Comparison of ENCODE assay signal across 8 cellular contexts in the genomic region with DNA sequence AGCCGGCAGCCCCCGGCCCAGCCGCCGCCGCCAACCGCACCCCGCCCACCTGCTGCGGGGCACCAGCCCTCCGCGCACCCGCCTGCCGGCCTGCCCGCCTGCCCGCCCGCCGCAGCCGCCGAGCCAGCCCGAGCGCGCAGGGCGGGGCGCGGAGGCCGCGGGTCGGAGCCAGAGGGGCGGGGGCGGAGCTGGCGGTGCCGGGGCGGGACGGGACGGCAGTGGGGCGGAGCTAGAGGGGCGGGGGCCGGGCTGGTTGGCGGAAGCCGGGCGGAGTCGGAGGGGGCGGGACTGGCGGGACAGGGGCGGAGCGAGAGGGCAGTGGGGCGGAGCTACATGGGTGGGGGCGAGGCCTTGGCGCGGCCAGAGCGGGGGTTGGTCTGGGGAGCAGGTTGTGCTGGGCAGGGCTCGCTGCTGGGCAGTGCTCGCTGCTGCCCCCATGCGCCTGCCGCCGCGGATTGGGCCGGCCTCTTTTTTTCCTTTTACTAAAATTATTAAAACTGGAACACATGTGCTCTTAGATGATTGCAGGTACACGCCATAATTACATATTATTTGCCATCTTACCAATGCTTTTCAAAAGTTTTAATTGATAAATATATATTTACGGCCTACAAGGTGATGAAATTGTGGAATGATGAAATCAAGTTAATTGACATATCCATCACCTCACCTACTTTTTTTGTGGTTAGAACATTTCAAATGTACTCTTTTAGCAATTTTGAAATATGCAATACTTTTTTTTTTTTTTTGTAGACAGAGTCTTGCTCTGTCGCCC. TPM values are rescaled to one million over a fixed set of nuclear protein-coding genes. Genes with fewer than 3 reads are reported as not detected.
DNase-seq lines count a peak whose midpoint lies in the region; ATAC-seq, FAIRE-seq and TF ChIP-seq lines count a peak whose summit lies in the region.

A gene (minus strand): TSS at position 140 of the 775 bp plus-strand sequence. CDS start 177 bp downstream, outside the sequence.

- peak; percentile 85 for ATAC-seq in HG02885 (IDR thresholded peaks at IDR 0.05; ENCODE audit: poor library complexity, unreplicated experiment)

- H3K4me2 ChIP-seq in astrocyte (ENCODE audit: low read length): peak within 1 kb of the TSS; percentile 97

- no peak for FAIRE-seq in astrocyte (lab: Jason Lieb, UNC)

- H3K79me2 ChIP-seq in astrocyte (ENCODE audit: insufficient read depth, low read length): peaks cover 24% of the 10 kb centered on the region

- H2AFZ ChIP-seq in astrocyte (ENCODE audit: low read depth, low read length): peak within 1 kb of the TSS; percentile 83

- DNase-seq in NCI-H187 treated with DMSO at 0.1 percent for 48 hours (lab: John Stamatoyannopoulos, UW) (peak; percentile 1), T-helper 22 cell (ENCODE audit: low read depth) (peak; percentile 84), astrocyte (ENCODE audit: low read depth) (peak; percentile 76), hepatic stellate cell (ENCODE audit: low spot score) (peak; percentile 97), retina (peak; percentile 88), cortex of kidney (lab: John Stamatoyannopoulos, UW) (no peak)

- no peaks in the 10 kb centered on the region for H3K27me3 Mint-ChIP-seq in astrocyte (ENCODE audit: low read depth, unreplicated experiment)

- H3K9ac ChIP-seq in astrocyte (ENCODE audit: low read length): peak within 1 kb of the TSS; percentile 78

- peak; percentile 44 for TF ChIP-seq POLR2A in GM15510 (IDR thresholded peaks at IDR 0.05; ENCODE audit: borderline replicate concordance, extremely low read depth, insufficient read length)

- peaks cover 20% of the 10 kb centered on the region for H3K4me1 ChIP-seq in astrocyte (ENCODE audit: insufficient read depth, low read length)

- H3K27ac ChIP-seq in astrocyte (ENCODE audit: low read depth, low read length): peak within 1 kb of the TSS; percentile 12

- peaks cover 12% of the 10 kb centered on the region for H4K20me1 ChIP-seq in astrocyte (ENCODE audit: insufficient read depth, low read length)

- H3K36me3 Mint-ChIP-seq in astrocyte (ENCODE audit: low read depth, unreplicated experiment): no peaks in the 10 kb centered on the region

- H3K4me3 Mint-ChIP-seq in astrocyte (ENCODE audit: unreplicated experiment): peak within 1 kb of the TSS; percentile 86

- peak within 1 kb of the TSS; percentile 34 for H3K27ac Mint-ChIP-seq in astrocyte (ENCODE audit: unreplicated experiment)

- H3K4me1 Mint-ChIP-seq in astrocyte (ENCODE audit: low read depth, unreplicated experiment): peaks cover 5% of the 10 kb centered on the region

- no peaks in the 10 kb centered on the region for H3K9me3 Mint-ChIP-seq in astrocyte (ENCODE audit: unreplicated experiment)

- no peaks in the 10 kb centered on the region for H3K9me3 ChIP-seq in astrocyte (ENCODE audit: insufficient read depth, low read depth, low read length)

- no peaks in the 10 kb centered on the region for H3K27me3 ChIP-seq in astrocyte (ENCODE audit: insufficient read depth, low read length)

- peak within 1 kb of the TSS; percentile 69 for H3K4me3 ChIP-seq in astrocyte (ENCODE audit: insufficient read depth, low read depth, low read length)

- TF ChIP-seq CTCF in astrocyte (IDR thresholded peaks at IDR 0.05; ENCODE audit: insufficient read depth, low read depth, low read length): peak; percentile 47

- no peaks in the 10 kb centered on the region for H3K36me3 ChIP-seq in astrocyte (ENCODE audit: insufficient read depth, low read length)

RNA-seq across cellular contexts. Expression of the gene that starts here (rescaled TPM):
- 35.0 and 38.0 TPM in 2 replicates for total RNA-seq in astrocyte
